In the genomic region with DNA sequence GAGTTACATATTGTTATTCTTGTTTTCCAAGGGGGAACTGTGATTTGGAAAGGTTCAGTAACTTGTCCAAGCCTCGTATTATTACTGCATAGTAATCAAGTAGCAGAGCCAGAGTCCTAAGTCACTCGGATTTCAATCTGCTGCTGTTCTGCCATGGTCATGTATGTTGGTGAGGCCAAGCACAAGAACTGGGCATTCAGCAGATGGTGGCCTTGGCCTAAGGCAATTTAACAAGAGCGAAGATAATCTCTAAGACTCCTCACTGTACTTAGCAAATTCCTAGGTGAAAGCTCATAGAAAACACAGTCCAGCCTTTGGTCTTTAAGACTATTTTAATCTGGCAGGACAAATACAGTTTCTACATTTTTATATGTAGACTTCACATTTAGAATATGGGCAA, we compare ENCODE assay signal across 18 cellular contexts.
DNase-seq lines count a peak whose midpoint lies in the region; ATAC-seq and TF ChIP-seq lines count a peak whose summit lies in the region.
"Had no signal": no experiment of that assay in that cellular context is flagged by ENCODE, and none has a peak within 500 bp of the region (broad histone marks: within the 10 kb centered on the region; RNA-seq: fewer than 3 reads in every experiment).

No MANE protein-coding gene starts in this region.

- no peak overlapping the region for H3K4me3 ChIP-seq in HAP-1
- peak overlapping the region; percentile 27; the same call in 1 of the 2 replicates for H3K4me3 ChIP-seq in WERI-Rb-1 (ENCODE audit: low read depth, low read length)
- no peak overlapping the region for H3K4me3 ChIP-seq in retinal pigment epithelial cell (ENCODE audit: low read length)

- peaks cover 9% of the 10 kb centered on the region for H3K4me1 ChIP-seq in HAP-1

- no peak overlapping the region for H3K4me3 Mint-ChIP-seq in T-helper 17 cell
- H3K4me3 Mint-ChIP-seq: B cell; CD4-positive, alpha-beta T cell; H9 had no signal

- in situ Hi-C loops in HAP-1 (cut with MboI; ENCODE audit: low sequenced_read_pairs) = loop anchor here (25.0 kb wide), 1 partner anchor 163 kb away; no protein-coding TSS in a partner anchor

- ATAC-seq in T-helper 17 cell = no peak
- ATAC-seq: HepG2 had no signal

- H3K27ac Mint-ChIP-seq in T-helper 17 cell = no peak overlapping the region
- H3K27ac Mint-ChIP-seq: B cell; CD4-positive, alpha-beta T cell; H9 had no signal

- H3K27me3 ChIP-seq in HAP-1 (ENCODE audit: low read depth) (no peaks in the 10 kb centered on the region), WERI-Rb-1 (ENCODE audit: insufficient read depth, low read depth, severe bottlenecking) (no peaks in the 10 kb centered on the region)

- H3K36me3 Mint-ChIP-seq in T-helper 17 cell (ENCODE audit: low read depth) = no peaks in the 10 kb centered on the region

- H3K27ac ChIP-seq in WERI-Rb-1 = peak overlapping the region; percentile 62

- no peaks in the 10 kb centered on the region for H3K36me3 ChIP-seq in HAP-1 (replicated peaks)
- H3K36me3 ChIP-seq in WERI-Rb-1 = no peaks in the 10 kb centered on the region

- H3K27me3 Mint-ChIP-seq in T-helper 17 cell = no peaks in the 10 kb centered on the region
- H3K27me3 Mint-ChIP-seq: B cell; CD4-positive, alpha-beta T cell had no signal

- H3K9me3 ChIP-seq in HAP-1 = no peaks in the 10 kb centered on the region
- no peaks in the 10 kb centered on the region for H3K9me3 ChIP-seq in WERI-Rb-1 (ENCODE audit: severe bottlenecking)
- no peaks in the 10 kb centered on the region for H3K9me3 ChIP-seq in T-helper 17 cell (ENCODE audit: control insufficient read depth, low read length, poor library complexity, severe bottlenecking)

- no peak for TF ChIP-seq CTCF in WERI-Rb-1 (IDR thresholded peaks at IDR 0.05; ENCODE audit: low read depth, low read length)
- no peak for TF ChIP-seq CTCF in retinal pigment epithelial cell (conservative IDR thresholded peaks at IDR 0.05; ENCODE audit: low read depth, low read length)

- DNase-seq in HAP-1 (ENCODE audit: low spot score in 2 of 2) (peak; percentile 50 to 57), NCI-H69 (lab: John Stamatoyannopoulos, UW) (peak; percentile 6), WERI-Rb-1 (peak; percentile 91), retinal pigment epithelial cell (ENCODE audit: low read depth) (peak; percentile 6), T-helper 17 cell (no peak), NCI-H1048 (lab: John Stamatoyannopoulos, UW) (no peak), pons (ENCODE audit: low spot score) (no peak)
- DNase-seq: C1 segment of cervical spinal cord; Calu3; CD4-positive, alpha-beta T cell; DMS153; DMS79 treated with DMSO at 0.1 percent for 48 hours; EL; GDM1; GOT3; H9 had no signal

- H3K4me1 Mint-ChIP-seq in T-helper 17 cell = no peaks in the 10 kb centered on the region
- H3K4me1 Mint-ChIP-seq: B cell, H9 had no signal

Comparison
In these comparisons a context has a peak if more than half of its experiments do, and no peak if none do; other contexts are left out.
1. DNase-seq: peak in HAP-1 (2 of 2), NCI-H69 (single experiment), WERI-Rb-1 (single experiment) and retinal pigment epithelial cell (single experiment); none in T-helper 17 cell (0 of 3), NCI-H1048 (single experiment) and pons (single experiment).